In genomic region chr1:229411434-229412055, GRCh38 we compare ENCODE assay signal across 16 cellular contexts. TPM values are rescaled to one million over a fixed set of nuclear protein-coding genes. Genes with fewer than 3 reads are reported as not detected.
A peak's percentile ranks its signal among the peaks of the same experiment; 100 is the strongest.
DNase-seq lines count a peak whose midpoint lies in the region; ATAC-seq, FAIRE-seq and TF ChIP-seq lines count a peak whose summit lies in the region.
"Had no signal": no experiment of that assay in that cellular context is flagged by ENCODE, and none has a peak within 500 bp of the region (broad histone marks: within the 10 kb centered on the region; RNA-seq: fewer than 3 reads in every experiment).

No MANE protein-coding gene starts in this region.

- no peak for TF ChIP-seq EP300 in A549 (IDR thresholded peaks at IDR 0.05)

- FAIRE-seq in A549 (lab: Jason Lieb, UNC): no peak
- no peak for FAIRE-seq in HTR-8/SVneo (lab: Jason Lieb, UNC)
- FAIRE-seq: GM12878 had no signal

- TF ChIP-seq CTCF in A549 (IDR thresholded peaks at IDR 0.05): no peak
- TF ChIP-seq CTCF in ascending aorta (IDR thresholded peaks at IDR 0.05): no peak
- TF ChIP-seq CTCF in CD14-positive monocyte (IDR thresholded peaks at IDR 0.05): no peak
- no peak for TF ChIP-seq CTCF in GM20000 (IDR thresholded peaks at IDR 0.05; ENCODE audit: extremely low read depth, missing control alignments)

- no peak overlapping the region for H2AK5ac ChIP-seq in neuronal stem cell (ENCODE audit: low read depth, low read length)

- H2BK12ac ChIP-seq in neuronal stem cell (ENCODE audit: low read length): no peak overlapping the region

- H3K18ac ChIP-seq in neuronal stem cell (ENCODE audit: low read length): peak overlapping the region; percentile 6

- H3K4me1 ChIP-seq in A549: peaks cover 20% of the 10 kb centered on the region
- H3K4me1 ChIP-seq in ascending aorta: peaks cover 14 to 35% of the 10 kb centered on the region in 2 donors
- H3K4me1 ChIP-seq in neuronal stem cell (ENCODE audit: control insufficient read depth in 2 of 2, insufficient read depth in 1 of 2, low read depth in 1 of 2, low read length in 2 of 2): peaks cover 15 to 18% of the 10 kb centered on the region in 2 donors

- H3K27me3 ChIP-seq in ascending aorta: no peaks in the 10 kb centered on the region
- peaks cover 9 to 42% (median 40%) of the 10 kb centered on the region in 3 experiments for H3K27me3 ChIP-seq in neuronal stem cell (ENCODE audit: control insufficient read depth in 3 of 3, insufficient read depth in 3 of 3, low read depth in 1 of 3, low read length in 3 of 3)

- no peak overlapping the region for H2BK5ac ChIP-seq in neuronal stem cell (ENCODE audit: low read length)

- H4K91ac ChIP-seq in neuronal stem cell (ENCODE audit: low read depth, low read length, poor library complexity): no peak overlapping the region

- no peak overlapping the region for H3K4me3 Mint-ChIP-seq in CD14-positive monocyte
- H3K4me3 Mint-ChIP-seq: central memory CD8-positive, alpha-beta T cell; memory B cell; natural killer cell treated with Interleukin-12 subunit alpha and Interleukin-12 subunit beta and Interleukin-15 and Interleukin-18, amount 100 ng/mL, for 72 hours; stimulated activated naive CD8-positive, alpha-beta T cell treated with anti-CD3 and anti-CD28 coated beads, Interleukin-15, amount 100 ng/mL, for 72 hours had no signal

- H3K4me1 Mint-ChIP-seq in CD14-positive monocyte: peaks cover 41% of the 10 kb centered on the region

- H3K4me3 ChIP-seq in A549 (no peak overlapping the region), ascending aorta (no peak overlapping the region), neuronal stem cell (ENCODE audit: low read length in 2 of 2) (no peak overlapping the region)
- H3K4me3 ChIP-seq: adrenal gland, GM12878, hepatocyte had no signal

- H2BK120ac ChIP-seq in neuronal stem cell (ENCODE audit: low read depth, low read length): no peak overlapping the region

- 73% methylated on average over 10 of the region's 11 CpGs for WGBS in A549 (ENCODE audit: missing lambda C conversion rate)
- WGBS in neuronal stem cell (ENCODE audit: extremely low coverage in 2 of 2, insufficient read length in 2 of 2, insufficient replicate concordance in 1 of 2), 2 donors: no CpG with 5 or more reads among the region's 11 CpGs

- peaks cover 0 to 3% of the 10 kb centered on the region in 2 donors for H3K36me3 Mint-ChIP-seq in CD14-positive monocyte
- H3K36me3 Mint-ChIP-seq: memory B cell; natural killer cell treated with Interleukin-12 subunit alpha and Interleukin-12 subunit beta and Interleukin-15 and Interleukin-18, amount 100 ng/mL, for 72 hours had no signal

- no peak overlapping the region for H2AFZ ChIP-seq in neuronal stem cell (ENCODE audit: low read length)
- H2AFZ ChIP-seq: hepatocyte had no signal

- H4K8ac ChIP-seq in neuronal stem cell (ENCODE audit: low read depth, low read length): no peak overlapping the region

- peak overlapping the region; percentile 68 for H3K4me2 ChIP-seq in A549
- H3K4me2 ChIP-seq in neuronal stem cell (ENCODE audit: insufficient read depth, low read length, poor library complexity, severe bottlenecking): no peak overlapping the region

- H3K14ac ChIP-seq in neuronal stem cell (ENCODE audit: low read length): no peak overlapping the region

- H3K9me3 Mint-ChIP-seq in CD14-positive monocyte: peaks cover 0 to 12% (median 3%) of the 10 kb centered on the region in 7 donors
- H3K9me3 Mint-ChIP-seq: central memory CD8-positive, alpha-beta T cell; memory B cell; natural killer cell treated with Interleukin-12 subunit alpha and Interleukin-12 subunit beta and Interleukin-15 and Interleukin-18, amount 100 ng/mL, for 72 hours; stimulated activated naive CD8-positive, alpha-beta T cell treated with anti-CD3 and anti-CD28 coated beads, Interleukin-15, amount 100 ng/mL, for 72 hours had no signal

- H3K36me3 ChIP-seq in ascending aorta (no peaks in the 10 kb centered on the region), neuronal stem cell (replicated peaks in 1 of 2; ENCODE audit: control insufficient read depth in 2 of 2, insufficient read depth in 2 of 2, low read length in 2 of 2) (no peaks in the 10 kb centered on the region)
- H3K36me3 ChIP-seq: adrenal gland had no signal

- intact Hi-C loops in ascending aorta (cut with DNase I) (loop anchor here (2.0 kb wide), 1 partner anchor 69 kb away; the partner anchor contains the start of gene CCSAP), CD14-positive monocyte (cut with micrococcal nuclease) (no loop called here)

- H3K4ac ChIP-seq in neuronal stem cell (ENCODE audit: low read length): no peak overlapping the region

- H2BK15ac ChIP-seq in neuronal stem cell (ENCODE audit: low read length): no peak overlapping the region

- TF ChIP-seq POLR2A in A549 (IDR thresholded peaks at IDR 0.05; ENCODE audit: low read length): no peak

- ATAC-seq in A549: no peak
- ATAC-seq in GM19328 (IDR thresholded peaks at IDR 0.05; ENCODE audit: unreplicated experiment): no peak
- ATAC-seq: natural killer cell treated with Interleukin-12 subunit alpha and Interleukin-12 subunit beta and Interleukin-15 and Interleukin-18, amount 100 ng/mL, for 72 hours had no signal

- no peak overlapping the region for H3K9ac ChIP-seq in neuronal stem cell (ENCODE audit: low read depth, low read length, poor library complexity)

- H3K27me3 Mint-ChIP-seq in CD14-positive monocyte (ENCODE audit: low read depth in 3 of 3): peaks cover 42 to 66% (median 53%) of the 10 kb centered on the region in 3 donors

- H3K23ac ChIP-seq in neuronal stem cell (ENCODE audit: low read depth, low read length, poor library complexity): no peak overlapping the region

- no peak for TF ChIP-seq RAD21 in A549 (conservative IDR thresholded peaks at IDR 0.05 in 1 of 2, IDR thresholded peaks at IDR 0.05 in 1 of 2)

- DNase-seq in A549 (ENCODE audit: low read depth in 1 of 2, low spot score in 1 of 2) (no peak), HTR-8/SVneo (ENCODE audit: insufficient read length, low spot score) (peak; percentile 31), ascending aorta (ENCODE audit: low spot score in 2 of 2) (no peak), neuronal stem cell (ENCODE audit: low spot score) (no peak), CD14-positive monocyte (ENCODE audit: low spot score) (no peak), GM20000 (ENCODE audit: low spot score) (no peak)
- DNase-seq in NK-92 treated with Interleukin-12 subunit alpha and Interleukin-12 subunit beta, amount 100 ng/mL, for 24 hours (lab: John Stamatoyannopoulos, UW): no peak
- DNase-seq: stimulated activated naive CD8-positive, alpha-beta T cell treated with anti-CD3 and anti-CD28 coated beads, Interleukin-15, amount 100 ng/mL, for 72 hours had no signal

- H3K27ac ChIP-seq in A549: peak overlapping the region in 1 of 2 experiments; percentile 74; a peak in 3 of 6 replicates
- H3K27ac ChIP-seq in ascending aorta: peak overlapping the region; percentile 43 to 67
- H3K27ac ChIP-seq in neuronal stem cell (replicated peaks; ENCODE audit: low read length): no peak overlapping the region
- H3K27ac ChIP-seq: hepatocyte had no signal

- CTCF ChIA-PET in A549 (lab: Yijun Ruan, JAX): no interaction called here

- H3K9me3 ChIP-seq in A549 (no peaks in the 10 kb centered on the region), ascending aorta (no peaks in the 10 kb centered on the region), neuronal stem cell (replicated peaks in 1 of 2; ENCODE audit: control insufficient read depth in 2 of 2, insufficient read depth in 1 of 2, low read depth in 1 of 2, low read length in 2 of 2) (no peaks in the 10 kb centered on the region)
- H3K9me3 ChIP-seq: adrenal gland had no signal

- POLR2A ChIA-PET in A549 (lab: Yijun Ruan, JAX): no interaction called here

- H3K79me1 ChIP-seq in neuronal stem cell (ENCODE audit: low read depth, low read length): no peaks in the 10 kb centered on the region

- peak overlapping the region in 1 of 7 donors; percentile 9 for H3K27ac Mint-ChIP-seq in CD14-positive monocyte
- H3K27ac Mint-ChIP-seq: memory B cell; natural killer cell treated with Interleukin-12 subunit alpha and Interleukin-12 subunit beta and Interleukin-15 and Interleukin-18, amount 100 ng/mL, for 72 hours; stimulated activated naive CD8-positive, alpha-beta T cell treated with anti-CD3 and anti-CD28 coated beads, Interleukin-15, amount 100 ng/mL, for 72 hours had no signal

TF ChIP-seq in A549, 52 proteins besides CTCF, POLR2A, EP300 and RAD21 (continues in another document):
- TF ChIP-seq HMGXB4 (CRISPR knock-in tag; IDR thresholded peaks at IDR 0.05; ENCODE audit: borderline replicate concordance) (no peak), HEYL (CRISPR knock-in tag; IDR thresholded peaks at IDR 0.05) (no peak), USF2 (IDR thresholded peaks at IDR 0.05) (no peak), HOXB5 (CRISPR knock-in tag; IDR thresholded peaks at IDR 0.05) (no peak), ZFP36 (IDR thresholded peaks at IDR 0.05; ENCODE audit: borderline replicate concordance, partially characterized antibody) (no peak), CHD2 (IDR thresholded peaks at IDR 0.05; ENCODE audit: low read length, partially characterized antibody) (no peak)

RNA-seq across cellular contexts. Expression of gene ACTA1, which starts 22.3 kb away (rescaled TPM):
- polyA plus RNA-seq in A549 (2011; rRNA removed) (0.08 and 0.16 TPM in 2 replicates), A549 (2017; fragmentation: RNase III; extraction: RNeasy Plus Mini Kit Qiagen cat#74134 plus additional on column Dnase treatment) (0.16 to 0.25 TPM (median 0.24 TPM) in 3 replicates), CD14-positive monocyte (not detected)
- 0.43 and 0.46 TPM in 2 replicates for polyA plus RNA-seq in A549 (2012; cell fraction: cytosol; rRNA removed)
- 2.6 and 4.0 TPM in 2 replicates for polyA plus RNA-seq in A549 (2012; cell fraction: nucleus; rRNA removed)
- not detected in 2 replicates for polyA minus RNA-seq in A549 (2011; rRNA and poly(A)+ RNA removed)
- total RNA-seq in ascending aorta: not detected
- polyA plus RNA-seq in neuronal stem cell (2013, experiment 1 of 2): 7.1 TPM
- 6.8 TPM for polyA plus RNA-seq in neuronal stem cell (2013, experiment 2 of 2)
- total RNA-seq: GM12878; natural killer cell treated with Interleukin-12 subunit alpha and Interleukin-12 subunit beta and Interleukin-15 and Interleukin-18, amount 100 ng/mL, for 72 hours; T-helper 2 cell treated with Interferon-gamma antibody and Interleukin-4, amounts not matched to agents 100 ng/mL and 5 ng/mL, for 36 hours had no signal
